Comparison of ENCODE assay signal across 9 cellular contexts in the genomic region with DNA sequence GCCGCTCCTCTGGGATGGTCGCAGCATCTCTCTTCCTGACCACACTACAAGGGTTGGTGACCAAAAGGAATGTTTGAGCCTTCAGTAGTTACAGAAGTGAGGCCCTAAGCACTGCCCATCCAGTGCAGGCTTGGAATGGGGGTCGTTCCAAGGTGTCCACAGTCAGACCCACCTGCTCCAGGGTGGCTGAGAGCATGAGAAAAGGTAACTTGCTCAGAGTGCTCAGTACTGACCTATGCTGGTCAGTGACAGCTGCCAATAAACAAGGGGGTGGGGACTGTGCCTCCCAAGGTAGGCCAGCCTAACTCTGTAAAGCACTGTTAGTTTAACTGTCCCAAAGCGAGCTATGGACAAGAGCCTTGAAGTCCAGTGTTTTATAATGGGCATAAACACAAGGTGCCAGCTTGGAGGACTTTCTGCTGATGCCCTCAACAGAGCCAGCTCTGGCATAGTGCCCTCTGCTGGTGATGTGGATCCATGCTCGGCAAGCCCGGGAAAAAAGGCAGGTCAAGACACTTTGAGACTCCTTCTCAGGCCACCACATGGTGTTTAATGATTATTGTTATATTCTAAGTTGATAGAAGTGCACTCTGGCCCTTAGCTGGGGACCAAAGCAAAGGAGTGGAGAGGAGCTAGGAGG.
DNase-seq lines count a peak whose midpoint lies in the region; ATAC-seq, FAIRE-seq and TF ChIP-seq lines count a peak whose summit lies in the region.
"Had no signal": no experiment of that assay in that cellular context is flagged by ENCODE, and none has a peak within 500 bp of the region (broad histone marks: within the 10 kb centered on the region; RNA-seq: fewer than 3 reads in every experiment).

No MANE protein-coding gene starts in this region.

- 0 out of 2 replicates have a peak overlapping the region, but pooled peaks have one; percentile 22 for H3K18ac ChIP-seq in H1 (ENCODE audit: extremely low read depth, low read length)

- H3K9me3 ChIP-seq in H1 (ENCODE audit: insufficient read depth in 2 of 2, low read depth in 1 of 2, low read length in 1 of 2) = peaks cover 3% of the 10 kb centered on the region in 2 experiments; a peak in 2 of 4 replicates
- H3K9me3 ChIP-seq in mucosa of descending colon = no peaks in the 10 kb centered on the region

- CTCF ChIA-PET in activated CD8-positive, alpha-beta T cell treated with anti-CD3 and anti-CD28 coated beads for 36 hours (lab: Charles Lee) = interaction anchor here (0.7 to 4.1 kb wide), 35 partner anchors 11 to 353 kb away, joined by 3 to 58 read pairs (median 5); no protein-coding TSS in a partner anchor
- CTCF ChIA-PET in H1 (lab: Charles Lee; ENCODE audit: partially characterized antibody) = interaction anchor here (0.6 to 10.9 kb wide), 82 partner anchors 11 to 449 kb away, joined by 3 to 236 read pairs (median 6); a partner anchor contains a TSS

- no peak overlapping the region for H3K4me3 ChIP-seq in H1 (ENCODE audit: extremely low read depth in 1 of 4, insufficient read depth in 2 of 4, low read depth in 3 of 4, low read length in 4 of 4)
- H3K4me3 ChIP-seq in mucosa of descending colon = no peak overlapping the region

- H2BK20ac ChIP-seq in H1 (ENCODE audit: low read length) = peak overlapping the region; percentile 84; the same call in 1 of the 2 replicates

- no peaks in the 10 kb centered on the region for H4K20me1 ChIP-seq in H1 (replicated peaks in 1 of 2; ENCODE audit: control insufficient read depth in 1 of 2, insufficient read depth in 2 of 2, low read length in 2 of 2)

- H2AFZ ChIP-seq in H1 (ENCODE audit: low read length) = peak overlapping the region; percentile 83

- H3K36me3 ChIP-seq in H1 (ENCODE audit: control insufficient read depth in 2 of 4, insufficient read depth in 4 of 4, low read length in 3 of 4) = no peaks in the 10 kb centered on the region
- no peaks in the 10 kb centered on the region for H3K36me3 ChIP-seq in mucosa of descending colon (ENCODE audit: low read depth)

- no peaks in the 10 kb centered on the region for H3K23me2 ChIP-seq in H1 (ENCODE audit: low read depth, low read length)

- no peaks in the 10 kb centered on the region for H3K79me2 ChIP-seq in H1 (ENCODE audit: control insufficient read depth in 1 of 2, insufficient read depth in 2 of 2, low read length in 2 of 2)

- H3K27me3 ChIP-seq in H1 (replicated peaks in 1 of 4; ENCODE audit: control insufficient read depth in 3 of 4, extremely low read depth in 1 of 4, insufficient read depth in 3 of 4, low read length in 3 of 4) = no peaks in the 10 kb centered on the region

- peak; percentile 80 to 83 for TF ChIP-seq RAD21 in H1 (IDR thresholded peaks at IDR 0.05 in 1 of 2, conservative IDR thresholded peaks at IDR 0.05 in 1 of 2; ENCODE audit: low read depth in 2 of 2, low read length in 2 of 2)

- no peak overlapping the region for H3K23ac ChIP-seq in H1 (ENCODE audit: insufficient read length)

- intact Hi-C loops in activated CD8-positive, alpha-beta T cell treated with anti-CD3 and anti-CD28 coated beads for 36 hours (cut with micrococcal nuclease) = loop anchor here (5.0 kb wide), 2 partner anchors 149 to 339 kb away; no protein-coding TSS in a partner anchor
- intact Hi-C loops in mucosa of descending colon (cut with DNase I, micrococcal nuclease) = loop anchor here in 1 of 2 donors (10.0 kb wide), 1 partner anchor 337 kb away; no protein-coding TSS in a partner anchor

- H3K4me3 Mint-ChIP-seq in activated CD8-positive, alpha-beta T cell treated with anti-CD3 and anti-CD28 coated beads for 36 hours = no peak overlapping the region
- H3K4me3 Mint-ChIP-seq: naive B cell had no signal

- ATAC-seq in HG02885 (IDR thresholded peaks at IDR 0.05; ENCODE audit: poor library complexity, unreplicated experiment) (peak; percentile 86), mucosa of descending colon (peak; percentile 84)
- ATAC-seq in activated CD8-positive, alpha-beta T cell treated with anti-CD3 and anti-CD28 coated beads for 36 hours = peak; percentile 56

- peak overlapping the region; percentile 1; the same call in 1 of the 2 replicates for H2BK15ac ChIP-seq in H1 (ENCODE audit: low read length)

- WGBS in H1 (ENCODE audit: extremely low coverage in 1 of 2, insufficient coverage in 1 of 2, insufficient read length in 1 of 2, insufficient replicate concordance in 2 of 2, low coverage in 1 of 2, low lambda C conversion rate in 2 of 2, missing lambda C conversion rate in 1 of 2), 2 experiments = 56% methylated on average over 6 of the region's 6 CpGs; no CpG with 5 or more reads in 1 of the 2 experiments

- H3K4me1 ChIP-seq in H1 (replicated peaks in 1 of 4; ENCODE audit: control insufficient read depth in 3 of 4, insufficient read depth in 4 of 4, low read length in 3 of 4) = peaks cover 3 to 8% (median 5%) of the 10 kb centered on the region in 4 experiments
- H3K4me1 ChIP-seq in mucosa of descending colon (ENCODE audit: low read depth) = no peaks in the 10 kb centered on the region

- no peak for FAIRE-seq in H1 (lab: Jason Lieb, UNC)

- no peak overlapping the region for H3K27ac Mint-ChIP-seq in activated CD8-positive, alpha-beta T cell treated with anti-CD3 and anti-CD28 coated beads for 36 hours
- H3K27ac Mint-ChIP-seq: naive B cell had no signal

- TF ChIP-seq EP300 in H1 (IDR thresholded peaks at IDR 0.05; ENCODE audit: borderline replicate concordance in 1 of 2, low read depth in 2 of 2, low read length in 2 of 2) = no peak

- no peaks in the 10 kb centered on the region for H3K79me1 ChIP-seq in H1 (ENCODE audit: low read depth, low read length)

- H3K4me1 Mint-ChIP-seq in activated CD8-positive, alpha-beta T cell treated with anti-CD3 and anti-CD28 coated beads for 36 hours (ENCODE audit: low read depth) = no peaks in the 10 kb centered on the region
- H3K4me1 Mint-ChIP-seq: naive B cell had no signal

- H4K91ac ChIP-seq in H1 (replicated peaks; ENCODE audit: insufficient read length, low read length) = peak overlapping the region; percentile 88

- no peaks in the 10 kb centered on the region for H3K36me3 Mint-ChIP-seq in activated CD8-positive, alpha-beta T cell treated with anti-CD3 and anti-CD28 coated beads for 36 hours (ENCODE audit: low read depth)
- H3K36me3 Mint-ChIP-seq: naive B cell had no signal

- H2BK5ac ChIP-seq in H1 (ENCODE audit: low read depth, low read length) = peak overlapping the region; percentile 36; the same call in 1 of the 2 replicates

- H2AK5ac ChIP-seq in H1 (ENCODE audit: low read depth, low read length) = peak overlapping the region; percentile 49; the same call in 1 of the 2 replicates

- TF ChIP-seq POLR2A in H1 (IDR thresholded peaks at IDR 0.05; ENCODE audit: control extremely low read depth in 1 of 2, low read depth in 2 of 2, low read length in 2 of 2) = no peak

- DNase-seq in A172 (ENCODE audit: low spot score) = peak; percentile 76
- DNase-seq in NCI-H460 (ENCODE audit: extremely low read depth, low read depth) = peak; percentile 40
- peak; percentile 74 for DNase-seq in activated CD8-positive, alpha-beta T cell treated with anti-CD3 and anti-CD28 coated beads for 36 hours
- DNase-seq in H1 (ENCODE audit: low read depth in 1 of 2, low spot score in 2 of 2) = peak in 1 of 2 experiments; percentile 91
- DNase-seq in mucosa of descending colon = peak; percentile 55 to 85 (median 79)
- DNase-seq in stimulated activated naive CD4-positive, alpha-beta T cell (lab: John Stamatoyannopoulos, UW) = peak in 5 of 6 experiments; percentile 1 to 24 (median 4)
- DNase-seq: naive B cell had no signal

- POLR2A ChIA-PET in activated CD8-positive, alpha-beta T cell treated with anti-CD3 and anti-CD28 coated beads for 36 hours (lab: Charles Lee) = interaction anchor here (0.6 to 0.9 kb wide), 2 partner anchors 24 to 129 kb away, joined by 3 read pairs; no protein-coding TSS in a partner anchor
- POLR2A ChIA-PET in H1 (lab: Charles Lee; ENCODE audit: partially characterized antibody) = interaction anchor here (0.6 to 1.1 kb wide), 3 partner anchors 39 to 153 kb away, joined by 3 read pairs; no protein-coding TSS in a partner anchor

- H4K8ac ChIP-seq in H1 (ENCODE audit: extremely low read depth, insufficient read depth, low read length) = no peak overlapping the region

- H3K9me3 Mint-ChIP-seq in activated CD8-positive, alpha-beta T cell treated with anti-CD3 and anti-CD28 coated beads for 36 hours = no peaks in the 10 kb centered on the region

- H3K4me2 ChIP-seq in H1 (ENCODE audit: insufficient read depth in 1 of 2, low read depth in 2 of 2, low read length in 2 of 2) = 0 out of 4 replicates have a peak overlapping the region, but pooled peaks of 1 of the 2 experiments have one; percentile 21

- H4K5ac ChIP-seq in H1 (ENCODE audit: insufficient read length, low read depth, low read length) = no peak overlapping the region

- TF ChIP-seq CTCF in GM12874 (IDR thresholded peaks at IDR 0.05; ENCODE audit: insufficient read depth, low read depth, low read length) (peak; percentile 84), H1 (IDR thresholded peaks at IDR 0.05; ENCODE audit: control extremely low read depth in 1 of 3, insufficient read depth in 1 of 3, low read depth in 1 of 3, low read length in 3 of 3) (peak; percentile 81 to 93 (median 87)), mucosa of descending colon (IDR thresholded peaks at IDR 0.05) (peak; percentile 63)
- TF ChIP-seq CTCF in activated CD8-positive, alpha-beta T cell treated with anti-CD3 and anti-CD28 coated beads for 36 hours (IDR thresholded peaks at IDR 0.05) = peak; percentile 78

- H3K4ac ChIP-seq in H1 (replicated peaks; ENCODE audit: insufficient read length, low read depth, low read length) = peak overlapping the region; percentile 36

- no peak overlapping the region for H3K9ac ChIP-seq in H1 (replicated peaks in 1 of 4; ENCODE audit: extremely low read depth in 1 of 4, low read depth in 3 of 4, low read length in 3 of 4)

- H2BK120ac ChIP-seq in H1 (replicated peaks; ENCODE audit: low read depth, low read length) = peak overlapping the region; percentile 80

- H3K14ac ChIP-seq in H1 (ENCODE audit: insufficient read length) = no peak overlapping the region

- no peak overlapping the region for H3K56ac ChIP-seq in H1 (replicated peaks; ENCODE audit: insufficient read length, low read depth, low read length)

- no peaks in the 10 kb centered on the region for H3K27me3 Mint-ChIP-seq in activated CD8-positive, alpha-beta T cell treated with anti-CD3 and anti-CD28 coated beads for 36 hours

- peak overlapping the region; percentile 86; the same call in 1 of the 2 replicates for H2BK12ac ChIP-seq in H1 (ENCODE audit: low read depth, low read length)

- no peak overlapping the region for H3K27ac ChIP-seq in H1 (ENCODE audit: low read depth, low read length)

TF ChIP-seq in H1, 55 proteins besides CTCF, POLR2A, EP300 and RAD21 (continues in another document):
- TF ChIP-seq, protein P1, sequence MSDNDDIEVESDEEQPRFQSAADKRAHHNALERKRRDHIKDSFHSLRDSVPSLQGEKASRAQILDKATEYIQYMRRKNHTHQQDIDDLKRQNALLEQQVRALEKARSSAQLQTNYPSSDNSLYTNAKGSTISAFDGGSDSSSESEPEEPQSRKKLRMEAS (IDR thresholded peaks at IDR 0.05) = peak; percentile 58; the same call in 1 of the 2 replicates
